ENCODE assay signal across 10 cellular contexts in genomic region chr1:66711420-66711819, GRCh38. TPM values are rescaled to one million over a fixed set of nuclear protein-coding genes. Genes with fewer than 3 reads are reported as not detected.
DNase-seq lines count a peak whose midpoint lies in the region; ATAC-seq, FAIRE-seq and TF ChIP-seq lines count a peak whose summit lies in the region.
"Had no signal": no experiment of that assay in that cellular context is flagged by ENCODE, and none has a peak within 500 bp of the region (broad histone marks: within the 10 kb centered on the region; RNA-seq: fewer than 3 reads in every experiment).

No MANE protein-coding gene starts in this region.

- FAIRE-seq in small intestine (lab: Jason Lieb, UNC), result no peak

- no peak for ATAC-seq in body of pancreas
- ATAC-seq: upper lobe of right lung had no signal

- H3K4me3 ChIP-seq in cardiac fibroblast (replicated peaks in 1 of 2; ENCODE audit: low read depth in 2 of 2, low read length in 2 of 2) (no peak overlapping the region), small intestine (ENCODE audit: low read depth in 1 of 2, low read length in 2 of 2) (no peak overlapping the region), body of pancreas (no peak overlapping the region)
- H3K4me3 ChIP-seq: upper lobe of right lung had no signal

- peak; percentile 25 for DNase-seq in NCI-H748 (lab: John Stamatoyannopoulos, UW; ENCODE audit: unreplicated experiment)
- DNase-seq in NCI-H748 treated with DMSO at 0.1 percent for 48 hours (lab: John Stamatoyannopoulos, UW), result no peak
- peak; percentile 60 for DNase-seq in NCI-H526 treated with DMSO at 0.1 percent for 48 hours (lab: John Stamatoyannopoulos, UW)
- DNase-seq in cardiac fibroblast (ENCODE audit: low read depth in 2 of 2), result peak; percentile 35 to 43
- peak; percentile 53 for DNase-seq in pons (ENCODE audit: low spot score)
- DNase-seq in small intestine, result no peak
- no peak for DNase-seq in NCI-H2081 (lab: John Stamatoyannopoulos, UW)
- DNase-seq in body of pancreas, result no peak
- DNase-seq: posterior cingulate gyrus, upper lobe of right lung had no signal

- TF ChIP-seq CTCF in cardiac fibroblast (IDR thresholded peaks at IDR 0.05; ENCODE audit: low read depth, low read length) (peak; percentile 34), body of pancreas (IDR thresholded peaks at IDR 0.05) (no peak)

- H3K4me1 ChIP-seq in small intestine (ENCODE audit: control insufficient read depth in 2 of 2, insufficient read depth in 1 of 2, low read depth in 1 of 2, low read length in 1 of 2), result no peaks in the 10 kb centered on the region
- no peaks in the 10 kb centered on the region for H3K4me1 ChIP-seq in body of pancreas
- H3K4me1 ChIP-seq: upper lobe of right lung had no signal

- H3K9me3 ChIP-seq in small intestine (ENCODE audit: control insufficient read depth, low read depth), result no peaks in the 10 kb centered on the region
- H3K9me3 ChIP-seq in body of pancreas, result no peaks in the 10 kb centered on the region
- H3K9me3 ChIP-seq: upper lobe of right lung had no signal

- WGBS in small intestine, 3 donors, result 16 to 41% (median 25%) methylated on average over 2 of the region's 2 CpGs
- WGBS in body of pancreas, 2 donors, result 28 to 31% methylated on average over 2 of the region's 2 CpGs

- H3K27me3 ChIP-seq in small intestine (ENCODE audit: control insufficient read depth in 2 of 2, insufficient read depth in 2 of 2, low read length in 2 of 2) (no peaks in the 10 kb centered on the region), body of pancreas (no peaks in the 10 kb centered on the region)
- H3K27me3 ChIP-seq: upper lobe of right lung had no signal

- H3K27ac ChIP-seq in small intestine (ENCODE audit: low read depth in 1 of 2, low read length in 1 of 2), result no peak overlapping the region
- H3K27ac ChIP-seq in body of pancreas, result no peak overlapping the region
- H3K27ac ChIP-seq: upper lobe of right lung had no signal

- intact Hi-C loops in body of pancreas (cut with DNase I), result no loop called here

- no peak for TF ChIP-seq POLR2A in body of pancreas (IDR thresholded peaks at IDR 0.05)

- H3K36me3 ChIP-seq in small intestine (ENCODE audit: control insufficient read depth in 2 of 2, insufficient read depth in 2 of 2, low read length in 2 of 2) (no peaks in the 10 kb centered on the region), body of pancreas (replicated peaks in 1 of 2; ENCODE audit: insufficient read depth in 1 of 2, low read depth in 2 of 2) (no peaks in the 10 kb centered on the region)
- H3K36me3 ChIP-seq: upper lobe of right lung had no signal

RNA-seq across cellular contexts. Expression of gene DYNLT5, which starts 40.8 kb away (rescaled TPM):
- under 1 TPM in 1 of 3 donors, not detected in 2; 0.39 TPM for polyA plus RNA-seq in small intestine
- total RNA-seq in body of pancreas, result not detected

Comparison
In these comparisons a context has a peak if more than half of its experiments do, and no peak if none do; other contexts are left out.
1. DNase-seq: peak in NCI-H748 (single experiment), NCI-H526 treated with DMSO at 0.1 percent for 48 hours (single experiment), cardiac fibroblast (2 of 2) and pons (single experiment); none in NCI-H748 treated with DMSO at 0.1 percent for 48 hours (single experiment), small intestine (single experiment), NCI-H2081 (0 of 2) and body of pancreas (0 of 4).